Comparison of ENCODE assay signal across 8 cellular contexts in genomic region chr14:65412189-65412846, GRCh38. TPM values are rescaled to one million over a fixed set of nuclear protein-coding genes. Genes with fewer than 3 reads are reported as not detected.
DNase-seq lines count a peak whose midpoint lies in the region; ATAC-seq, FAIRE-seq and TF ChIP-seq lines count a peak whose summit lies in the region.

Gene FUT8 (plus strand): TSS chr14:65412730. CDS start chr14:65561564, 148,834 bp downstream.

- TF ChIP-seq CTCF in AG09309 (IDR thresholded peaks at IDR 0.05; ENCODE audit: control insufficient read depth, insufficient read depth, low read depth, low read length, missing control alignments) = peak; percentile 68
- peak; percentile 44; the same call in 1 of the 2 replicates for TF ChIP-seq CTCF in WI38 (IDR thresholded peaks at IDR 0.05; ENCODE audit: low read depth, low read length)
- TF ChIP-seq CTCF in mammary epithelial cell (conservative IDR thresholded peaks at IDR 0.05 in 1 of 2, IDR thresholded peaks at IDR 0.05 in 1 of 2; ENCODE audit: extremely low read depth in 1 of 2, insufficient read depth in 1 of 2, low read depth in 1 of 2, low read length in 2 of 2) = peak; percentile 46 to 88

- intact Hi-C loops in mammary epithelial cell (cut with micrococcal nuclease) = loop anchor here (1.0 to 2.0 kb wide), 6 partner anchors 190 to 658 kb away; partner anchors contain the start of gene FNTB

- in situ Hi-C loops in mammary epithelial cell (cut with MboI; ENCODE audit: low sequenced_read_pairs in 2 of 2) = loop anchor here in 1 of 2 donors (5.0 to 25.0 kb wide), 2 partner anchors 245 to 550 kb away; no protein-coding TSS in a partner anchor

- H3K4me1 ChIP-seq in mammary epithelial cell (ENCODE audit: insufficient read depth, low read length) (peaks cover 16% of the 10 kb centered on the region), iPS-20b (ENCODE audit: insufficient read depth, low read length) (peaks cover 9% of the 10 kb centered on the region; the same call in 1 of the 2 replicates), small intestine (ENCODE audit: control insufficient read depth in 2 of 2, insufficient read depth in 1 of 2, low read depth in 1 of 2, low read length in 1 of 2) (no peaks in the 10 kb centered on the region)

- H3K9ac ChIP-seq in mammary epithelial cell (ENCODE audit: insufficient read depth, low read length) = peak within 1 kb of the TSS; percentile 83
- peak within 1 kb of the TSS; percentile 89 for H3K9ac ChIP-seq in iPS-20b (ENCODE audit: low read depth, low read length)

- H3K27me3 ChIP-seq in mammary epithelial cell (ENCODE audit: insufficient read depth, low read length) = no peaks in the 10 kb centered on the region
- no peaks in the 10 kb centered on the region for H3K27me3 ChIP-seq in iPS-20b (ENCODE audit: insufficient read depth, low read length)
- H3K27me3 ChIP-seq in small intestine (ENCODE audit: control insufficient read depth in 2 of 2, insufficient read depth in 2 of 2, low read length in 2 of 2) = no peaks in the 10 kb centered on the region

- no peak for FAIRE-seq in small intestine (lab: Jason Lieb, UNC)

- H4K20me1 ChIP-seq in mammary epithelial cell (ENCODE audit: insufficient read depth, low read length) = no peaks in the 10 kb centered on the region

- dilution Hi-C loops in mammary epithelial cell (cut with HindIII; ENCODE audit: low sequenced_read_pairs) = no loop called here

- H3K9me3 ChIP-seq in mammary epithelial cell (replicated peaks; ENCODE audit: insufficient read depth, low read length) (no peaks in the 10 kb centered on the region), iPS-20b (ENCODE audit: insufficient read depth, low read depth, low read length) (no peaks in the 10 kb centered on the region), small intestine (ENCODE audit: control insufficient read depth, low read depth) (no peaks in the 10 kb centered on the region)

- peaks cover 18% of the 10 kb centered on the region for H3K79me2 ChIP-seq in mammary epithelial cell (ENCODE audit: insufficient read depth, low read length)

- CTCF ChIA-PET in mammary epithelial cell (lab: Charles Lee; ENCODE audit: low non-redundant PET) = interaction anchor here (0.6 to 2.0 kb wide), 5 partner anchors 187 to 412 kb away, joined by 3 to 16 read pairs (median 5); no protein-coding TSS in a partner anchor

- peak within 1 kb of the TSS; percentile 89 for H3K4me2 ChIP-seq in mammary epithelial cell (ENCODE audit: insufficient read depth, low read depth, low read length)

- H3K27ac ChIP-seq in mammary epithelial cell (ENCODE audit: insufficient read depth, low read depth, low read length) (peak within 1 kb of the TSS; percentile 81), iPS-20b (ENCODE audit: low read length) (peak within 1 kb of the TSS; percentile 79), small intestine (ENCODE audit: low read depth in 1 of 2, low read length in 1 of 2) (peak within 1 kb of the TSS; percentile 95 to 99)

- WGBS in mammary epithelial cell (ENCODE audit: low coverage, missing lambda C conversion rate) = 2% methylated on average over 17 of the region's 74 CpGs
- 0 to 1% (median 0%) methylated on average over 33 to 74 of the region's 74 CpGs for WGBS in small intestine, 3 donors

- no TSS peak for BruUV-seq in mammary epithelial cell (replicated peaks; lab: Mats Ljungman, UMichigan)

- DNase-seq in AG09309 (ENCODE audit: low read depth) (peak; percentile 89), NCI-H2227 (lab: John Stamatoyannopoulos, UW; ENCODE audit: unreplicated experiment) (peak; percentile 97), mammary epithelial cell (peak; percentile 96), small intestine (peak; percentile 94)

- H3K4me3 ChIP-seq in AG09309 (ENCODE audit: control insufficient read depth, low read depth, low read length) (peak within 1 kb of the TSS; percentile 84), WI38 (ENCODE audit: low read depth, low read length) (peak within 1 kb of the TSS; percentile 93), mammary epithelial cell (replicated peaks in 1 of 3; ENCODE audit: insufficient read depth in 1 of 3, low read depth in 2 of 3, low read length in 3 of 3) (peak within 1 kb of the TSS; percentile 69 to 98 (median 97)), iPS-20b (ENCODE audit: low read length) (peak within 1 kb of the TSS; percentile 72), small intestine (ENCODE audit: low read depth in 1 of 2, low read length in 2 of 2) (peak within 1 kb of the TSS; percentile 95 to 100)

- peak within 1 kb of the TSS; percentile 99 for H2AFZ ChIP-seq in mammary epithelial cell (ENCODE audit: low read depth, low read length)

- peak; percentile 85 for ATAC-seq in GM18909 (IDR thresholded peaks at IDR 0.05; ENCODE audit: poor library complexity, unreplicated experiment)
- peak; percentile 72 for ATAC-seq in HG03159 (IDR thresholded peaks at IDR 0.05; ENCODE audit: unreplicated experiment)

- no peaks in the 10 kb centered on the region for H3K36me3 ChIP-seq in mammary epithelial cell (ENCODE audit: insufficient read depth, low read length)
- no peaks in the 10 kb centered on the region for H3K36me3 ChIP-seq in iPS-20b (ENCODE audit: insufficient read depth, low read depth, low read length)
- no peaks in the 10 kb centered on the region for H3K36me3 ChIP-seq in small intestine (ENCODE audit: control insufficient read depth in 2 of 2, insufficient read depth in 2 of 2, low read length in 2 of 2)

RNA-seq across cellular contexts. Expression of gene FUT8, which starts in this region (rescaled TPM):
- total RNA-seq in mammary epithelial cell = 10 to 100 TPM; 14.4 to 22.0 TPM
- polyA plus RNA-seq in mammary epithelial cell (12.7 TPM), small intestine (10 to 100 TPM in 1 of 3 donors, 1 to 10 TPM in 2; 4.7 to 52.1 (median 5.1) TPM)
- 63.8 TPM for polyA minus RNA-seq in mammary epithelial cell

Comparison
In these comparisons a context has a peak if more than half of its experiments do, and no peak if none do; other contexts are left out.
1. Peak in every context shown above with its lines: DNase-seq, ATAC-seq, H3K4me3 ChIP-seq and H3K27ac ChIP-seq.